ENCODE assay signal across 8 cellular contexts in the genomic region with DNA sequence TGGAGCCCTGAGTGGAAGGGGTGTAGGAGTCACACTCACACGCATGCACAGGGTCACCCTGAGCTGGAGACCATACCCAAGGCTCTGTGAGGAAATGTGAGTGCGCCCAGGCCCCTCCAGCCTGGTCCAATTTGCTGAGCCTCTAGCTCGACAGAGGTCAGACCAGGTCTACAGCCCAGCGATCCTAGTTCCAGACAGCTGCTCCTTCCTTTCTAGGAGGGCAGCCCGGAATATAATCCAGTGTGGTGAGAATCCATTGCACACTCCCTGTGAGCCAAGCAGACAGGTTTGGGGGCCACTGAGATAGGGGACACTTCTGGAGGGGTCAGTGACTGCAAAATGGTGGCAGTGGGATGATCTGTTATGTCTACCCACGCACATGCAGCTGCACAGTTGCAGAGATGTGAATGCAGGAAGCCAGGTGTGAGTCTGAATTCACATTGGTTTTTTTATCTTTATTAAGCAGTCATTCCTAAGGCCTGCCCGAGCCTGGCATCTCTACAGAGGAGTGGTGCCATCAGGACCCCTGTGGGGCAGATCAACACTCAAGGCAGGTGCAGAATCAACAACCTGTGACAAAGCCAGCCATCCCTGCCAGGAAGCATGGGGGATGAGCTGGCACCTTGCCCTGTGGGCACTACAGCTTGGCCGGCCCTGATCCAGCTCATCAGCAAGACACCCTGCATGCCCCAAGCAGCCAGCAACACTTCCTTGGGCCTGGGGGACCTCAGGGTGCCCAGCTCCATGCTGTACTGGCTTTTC. TPM values are rescaled to one million over a fixed set of nuclear protein-coding genes. Genes with fewer than 3 reads are reported as not detected.
DNase-seq lines count a peak whose midpoint lies in the region; TF ChIP-seq lines count a peak whose summit lies in the region.

A gene with protein sequence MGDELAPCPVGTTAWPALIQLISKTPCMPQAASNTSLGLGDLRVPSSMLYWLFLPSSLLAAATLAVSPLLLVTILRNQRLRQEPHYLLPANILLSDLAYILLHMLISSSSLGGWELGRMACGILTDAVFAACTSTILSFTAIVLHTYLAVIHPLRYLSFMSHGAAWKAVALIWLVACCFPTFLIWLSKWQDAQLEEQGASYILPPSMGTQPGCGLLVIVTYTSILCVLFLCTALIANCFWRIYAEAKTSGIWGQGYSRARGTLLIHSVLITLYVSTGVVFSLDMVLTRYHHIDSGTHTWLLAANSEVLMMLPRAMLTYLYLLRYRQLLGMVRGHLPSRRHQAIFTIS (plus strand): TSS at position 522 of the 762 bp plus-strand sequence. CDS start 82 bp downstream, at position 604.

- H3K4me1 ChIP-seq in skeletal muscle tissue (ENCODE audit: control insufficient read depth in 3 of 3, insufficient read depth in 3 of 3, low read length in 3 of 3) = peaks cover 14 to 20% (median 15%) of the 10 kb centered on the region in 3 donors

- TF ChIP-seq CTCF in HFF-Myc (IDR thresholded peaks at IDR 0.05; ENCODE audit: low read depth, low read length, missing control alignments) (no peak), endothelial cell (IDR thresholded peaks at IDR 0.05; ENCODE audit: unreplicated experiment) (no peak)

- no peaks in the 10 kb centered on the region for H3K36me3 ChIP-seq in skeletal muscle tissue (ENCODE audit: control insufficient read depth in 3 of 3, insufficient read depth in 3 of 3, low read length in 3 of 3)

- no peaks in the 10 kb centered on the region for H3K9me3 Mint-ChIP-seq in endothelial cell (ENCODE audit: unreplicated experiment)

- H3K4me3 ChIP-seq in HFF-Myc (replicated peaks; ENCODE audit: low read depth, low read length) (peak within 1 kb of the TSS; percentile 46; the same call in 1 of the 2 replicates), skeletal muscle tissue (ENCODE audit: low read length in 3 of 3) (peak within 1 kb of the TSS; percentile 11 to 69 (median 58))

- H3K9ac ChIP-seq in skeletal muscle tissue (ENCODE audit: low read depth in 1 of 3, low read length in 3 of 3) = no peak within 1 kb of the TSS

- peak within 1 kb of the TSS; percentile 60 for H3K4me3 Mint-ChIP-seq in endothelial cell (ENCODE audit: unreplicated experiment)

- H3K4me1 Mint-ChIP-seq in endothelial cell (ENCODE audit: unreplicated experiment) = peaks cover 6% of the 10 kb centered on the region

- no peak for DNase-seq in HFF-Myc (ENCODE audit: extremely low read depth, low read depth)
- DNase-seq in NCI-H748 treated with DMSO at 0.1 percent for 48 hours (lab: John Stamatoyannopoulos, UW) = peak; percentile 8
- DNase-seq in endothelial cell (ENCODE audit: low spot score) = no peak
- DNase-seq in AG08395 (ENCODE audit: low spot score) = no peak
- DNase-seq in activated effector memory CD4-positive, alpha-beta T cell treated with anti-CD3 and anti-CD28 coated beads, Interleukin-2, amount 50 U/mL, for 16 hours = no peak
- no peak for DNase-seq in A172 (ENCODE audit: low spot score)
- no peak for DNase-seq in HK-2 (ENCODE audit: unreplicated experiment)

- H3K9me3 ChIP-seq in skeletal muscle tissue (ENCODE audit: control insufficient read depth in 3 of 3, low read length in 3 of 3) = no peaks in the 10 kb centered on the region

- H3K27ac ChIP-seq in skeletal muscle tissue (ENCODE audit: low read depth, low read length) = no peak within 1 kb of the TSS

- H3K36me3 Mint-ChIP-seq in endothelial cell (ENCODE audit: low read depth, unreplicated experiment) = no peaks in the 10 kb centered on the region

- peaks cover 9% of the 10 kb centered on the region for H3K27me3 Mint-ChIP-seq in endothelial cell (ENCODE audit: unreplicated experiment)

- H3K27me3 ChIP-seq in skeletal muscle tissue (ENCODE audit: control insufficient read depth in 3 of 3, insufficient read depth in 3 of 3, low read length in 3 of 3) = peaks cover 10 to 41% (median 24%) of the 10 kb centered on the region in 3 donors

- H3K27ac Mint-ChIP-seq in endothelial cell (ENCODE audit: unreplicated experiment) = no peak within 1 kb of the TSS

RNA-seq across cellular contexts. Expression of the gene that starts here (rescaled TPM):
- total RNA-seq in endothelial cell (ENCODE audit: unreplicated experiment) = not detected
- total RNA-seq in skeletal muscle tissue = not detected
- total RNA-seq in A172 (2014; rRNA removed; shearing (Covaris generic)) = not detected in 2 replicates
